In the genomic region with DNA sequence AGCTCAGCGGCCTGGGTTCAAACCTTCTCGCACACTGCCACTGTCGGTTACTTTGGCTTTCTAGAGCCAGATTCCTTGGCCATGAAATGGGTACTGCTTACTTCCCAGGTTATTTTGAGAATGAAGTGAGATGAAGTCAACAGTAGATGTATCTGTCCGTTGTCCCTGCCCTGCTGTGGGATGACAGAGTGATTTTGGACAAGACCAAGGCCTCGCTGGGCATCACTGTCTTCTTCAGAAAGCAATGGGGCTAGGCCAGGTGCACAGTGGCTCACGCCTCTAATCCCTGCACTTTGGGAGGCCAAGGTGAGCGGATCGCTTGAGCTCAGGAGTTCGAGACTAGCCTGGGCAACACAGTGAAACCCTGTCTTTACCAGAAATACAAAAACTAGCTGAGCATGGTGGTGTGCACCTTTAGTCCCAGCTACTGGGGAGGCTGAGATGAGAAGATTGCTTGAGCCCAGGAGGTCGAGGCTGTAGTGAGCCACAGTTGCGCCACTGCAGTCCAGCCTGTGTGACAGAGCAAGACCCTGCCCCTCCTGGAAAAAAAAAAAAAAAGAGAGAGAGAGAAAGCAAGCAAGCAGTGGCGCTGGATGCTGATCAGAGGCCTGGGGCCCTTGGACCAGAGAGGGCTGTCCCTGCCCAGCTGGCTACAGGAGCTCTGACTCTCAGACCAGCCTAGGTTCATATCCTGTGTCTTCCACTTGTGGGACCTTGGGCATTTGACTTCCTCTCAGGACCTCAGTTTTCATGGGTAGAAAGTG, we compare ENCODE assay signal across 2 cellular contexts.
TF ChIP-seq lines count a peak whose summit lies in the region.

No MANE protein-coding gene starts in this region.

TF ChIP-seq in K562, 482 proteins besides CTCF, POLR2A, EP300 and RAD21 (continues in another document):
- TF ChIP-seq ELF2 (CRISPR knock-in tag; IDR thresholded peaks at IDR 0.05): no peak
- 0 out of 2 replicates have a peak, but pooled peaks have one; percentile 3 for TF ChIP-seq ERF (CRISPR knock-in tag; IDR thresholded peaks at IDR 0.05)
- no peak for TF ChIP-seq NR4A1 (CRISPR knock-in tag; IDR thresholded peaks at IDR 0.05)
- no peak for TF ChIP-seq NR4A1 (tag; IDR thresholded peaks at IDR 0.05)
- TF ChIP-seq FOXM1 (IDR thresholded peaks at IDR 0.05; ENCODE audit: low read depth): no peak
- no peak for TF ChIP-seq FOXM1 (CRISPR knock-in tag; IDR thresholded peaks at IDR 0.05; ENCODE audit: low read depth)
- TF ChIP-seq LEF1 (IDR thresholded peaks at IDR 0.05): no peak
- TF ChIP-seq ZNF384 (IDR thresholded peaks at IDR 0.05; ENCODE audit: low read depth, low read length): peak; percentile 57; the same call in 1 of the 2 replicates
- TF ChIP-seq STAT5A (IDR thresholded peaks at IDR 0.05; ENCODE audit: borderline replicate concordance, low read length): no peak
- TF ChIP-seq CREB1 (IDR thresholded peaks at IDR 0.05): no peak
- no peak for TF ChIP-seq CREB1 (CRISPR knock-in tag; IDR thresholded peaks at IDR 0.05)
- TF ChIP-seq XRCC4 (IDR thresholded peaks at IDR 0.05; ENCODE audit: extremely low read depth, insufficient read depth, insufficient read length): no peak
- TF ChIP-seq ZSCAN29 (IDR thresholded peaks at IDR 0.05): no peak
- TF ChIP-seq, protein P1, sequence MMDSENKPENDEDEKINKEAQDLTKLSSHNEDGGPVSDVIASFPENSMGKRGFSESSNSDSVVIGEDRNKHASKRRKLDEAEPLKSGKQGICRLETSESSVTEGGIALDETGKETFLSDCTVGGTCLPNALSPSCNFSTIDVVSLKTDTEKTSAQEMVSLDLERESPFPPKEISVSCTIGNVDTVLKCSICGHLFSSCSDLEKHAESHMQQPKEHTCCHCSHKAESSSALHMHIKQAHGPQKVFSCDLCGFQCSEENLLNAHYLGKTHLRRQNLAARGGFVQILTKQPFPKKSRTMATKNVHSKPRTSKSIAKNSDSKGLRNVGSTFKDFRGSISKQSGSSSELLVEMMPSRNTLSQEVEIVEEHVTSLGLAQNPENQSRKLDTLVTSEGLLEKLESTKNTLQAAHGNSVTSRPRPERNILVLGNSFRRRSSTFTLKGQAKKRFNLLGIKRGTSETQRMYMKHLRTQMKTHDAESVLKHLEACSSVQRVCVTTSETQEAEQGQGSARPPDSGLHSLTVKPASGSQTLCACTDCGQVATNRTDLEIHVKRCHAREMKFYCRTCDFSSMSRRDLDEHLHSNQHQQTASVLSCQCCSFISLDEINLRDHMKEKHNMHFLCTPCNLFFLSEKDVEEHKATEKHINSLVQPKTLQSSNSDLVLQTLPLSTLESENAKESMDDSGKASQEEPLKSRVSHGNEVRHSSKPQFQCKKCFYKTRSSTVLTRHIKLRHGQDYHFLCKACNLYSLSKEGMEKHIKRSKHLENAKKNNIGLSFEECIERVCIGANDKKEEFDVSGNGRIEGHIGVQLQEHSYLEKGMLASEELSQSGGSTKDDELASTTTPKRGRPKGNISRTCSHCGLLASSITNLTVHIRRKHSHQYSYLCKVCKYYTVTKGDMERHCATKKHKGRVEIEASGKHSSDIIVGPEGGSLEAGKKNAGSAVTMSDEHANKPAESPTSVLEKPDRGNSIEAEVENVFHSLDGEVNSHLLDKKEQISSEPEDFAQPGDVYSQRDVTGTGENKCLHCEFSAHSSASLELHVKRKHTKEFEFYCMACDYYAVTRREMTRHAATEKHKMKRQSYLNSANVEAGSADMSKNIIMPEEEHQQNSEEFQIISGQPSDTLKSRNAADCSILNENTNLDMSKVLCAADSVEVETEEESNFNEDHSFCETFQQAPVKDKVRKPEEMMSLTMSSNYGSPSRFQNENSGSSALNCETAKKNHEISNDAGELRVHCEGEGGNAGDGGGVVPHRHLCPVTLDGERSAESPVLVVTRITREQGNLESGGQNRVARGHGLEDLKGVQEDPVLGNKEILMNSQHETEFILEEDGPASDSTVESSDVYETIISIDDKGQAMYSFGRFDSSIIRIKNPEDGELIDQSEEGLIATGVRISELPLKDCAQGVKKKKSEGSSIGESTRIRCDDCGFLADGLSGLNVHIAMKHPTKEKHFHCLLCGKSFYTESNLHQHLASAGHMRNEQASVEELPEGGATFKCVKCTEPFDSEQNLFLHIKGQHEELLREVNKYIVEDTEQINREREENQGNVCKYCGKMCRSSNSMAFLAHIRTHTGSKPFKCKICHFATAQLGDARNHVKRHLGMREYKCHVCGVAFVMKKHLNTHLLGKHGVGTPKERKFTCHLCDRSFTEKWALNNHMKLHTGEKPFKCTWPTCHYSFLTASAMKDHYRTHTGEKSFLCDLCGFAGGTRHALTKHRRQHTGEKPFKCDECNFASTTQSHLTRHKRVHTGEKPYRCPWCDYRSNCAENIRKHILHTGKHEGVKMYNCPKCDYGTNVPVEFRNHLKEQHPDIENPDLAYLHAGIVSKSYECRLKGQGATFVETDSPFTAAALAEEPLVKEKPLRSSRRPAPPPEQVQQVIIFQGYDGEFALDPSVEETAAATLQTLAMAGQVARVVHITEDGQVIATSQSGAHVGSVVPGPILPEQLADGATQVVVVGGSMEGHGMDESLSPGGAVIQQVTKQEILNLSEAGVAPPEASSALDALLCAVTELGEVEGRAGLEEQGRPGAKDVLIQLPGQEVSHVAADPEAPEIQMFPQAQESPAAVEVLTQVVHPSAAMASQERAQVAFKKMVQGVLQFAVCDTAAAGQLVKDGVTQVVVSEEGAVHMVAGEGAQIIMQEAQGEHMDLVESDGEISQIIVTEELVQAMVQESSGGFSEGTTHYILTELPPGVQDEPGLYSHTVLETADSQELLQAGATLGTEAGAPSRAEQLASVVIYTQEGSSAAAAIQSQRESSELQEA (IDR thresholded peaks at IDR 0.05; ENCODE audit: low read depth): no peak
- TF ChIP-seq, protein P2, sequence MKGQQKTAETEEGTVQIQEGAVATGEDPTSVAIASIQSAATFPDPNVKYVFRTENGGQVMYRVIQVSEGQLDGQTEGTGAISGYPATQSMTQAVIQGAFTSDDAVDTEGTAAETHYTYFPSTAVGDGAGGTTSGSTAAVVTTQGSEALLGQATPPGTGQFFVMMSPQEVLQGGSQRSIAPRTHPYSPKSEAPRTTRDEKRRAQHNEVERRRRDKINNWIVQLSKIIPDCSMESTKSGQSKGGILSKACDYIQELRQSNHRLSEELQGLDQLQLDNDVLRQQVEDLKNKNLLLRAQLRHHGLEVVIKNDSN (CRISPR knock-in tag; IDR thresholded peaks at IDR 0.05): peak; percentile 33; the same call in 1 of the 2 replicates
- TF ChIP-seq L3MBTL2 (IDR thresholded peaks at IDR 0.05): no peak
- TF ChIP-seq, protein P3, sequence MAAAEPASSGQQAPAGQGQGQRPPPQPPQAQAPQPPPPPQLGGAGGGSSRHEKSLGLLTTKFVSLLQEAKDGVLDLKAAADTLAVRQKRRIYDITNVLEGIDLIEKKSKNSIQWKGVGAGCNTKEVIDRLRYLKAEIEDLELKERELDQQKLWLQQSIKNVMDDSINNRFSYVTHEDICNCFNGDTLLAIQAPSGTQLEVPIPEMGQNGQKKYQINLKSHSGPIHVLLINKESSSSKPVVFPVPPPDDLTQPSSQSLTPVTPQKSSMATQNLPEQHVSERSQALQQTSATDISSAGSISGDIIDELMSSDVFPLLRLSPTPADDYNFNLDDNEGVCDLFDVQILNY (CRISPR knock-in tag; IDR thresholded peaks at IDR 0.05): no peak

TF ChIP-seq in liver, 16 proteins besides CTCF, POLR2A, EP300 and RAD21:
- TF ChIP-seq, protein P4, sequence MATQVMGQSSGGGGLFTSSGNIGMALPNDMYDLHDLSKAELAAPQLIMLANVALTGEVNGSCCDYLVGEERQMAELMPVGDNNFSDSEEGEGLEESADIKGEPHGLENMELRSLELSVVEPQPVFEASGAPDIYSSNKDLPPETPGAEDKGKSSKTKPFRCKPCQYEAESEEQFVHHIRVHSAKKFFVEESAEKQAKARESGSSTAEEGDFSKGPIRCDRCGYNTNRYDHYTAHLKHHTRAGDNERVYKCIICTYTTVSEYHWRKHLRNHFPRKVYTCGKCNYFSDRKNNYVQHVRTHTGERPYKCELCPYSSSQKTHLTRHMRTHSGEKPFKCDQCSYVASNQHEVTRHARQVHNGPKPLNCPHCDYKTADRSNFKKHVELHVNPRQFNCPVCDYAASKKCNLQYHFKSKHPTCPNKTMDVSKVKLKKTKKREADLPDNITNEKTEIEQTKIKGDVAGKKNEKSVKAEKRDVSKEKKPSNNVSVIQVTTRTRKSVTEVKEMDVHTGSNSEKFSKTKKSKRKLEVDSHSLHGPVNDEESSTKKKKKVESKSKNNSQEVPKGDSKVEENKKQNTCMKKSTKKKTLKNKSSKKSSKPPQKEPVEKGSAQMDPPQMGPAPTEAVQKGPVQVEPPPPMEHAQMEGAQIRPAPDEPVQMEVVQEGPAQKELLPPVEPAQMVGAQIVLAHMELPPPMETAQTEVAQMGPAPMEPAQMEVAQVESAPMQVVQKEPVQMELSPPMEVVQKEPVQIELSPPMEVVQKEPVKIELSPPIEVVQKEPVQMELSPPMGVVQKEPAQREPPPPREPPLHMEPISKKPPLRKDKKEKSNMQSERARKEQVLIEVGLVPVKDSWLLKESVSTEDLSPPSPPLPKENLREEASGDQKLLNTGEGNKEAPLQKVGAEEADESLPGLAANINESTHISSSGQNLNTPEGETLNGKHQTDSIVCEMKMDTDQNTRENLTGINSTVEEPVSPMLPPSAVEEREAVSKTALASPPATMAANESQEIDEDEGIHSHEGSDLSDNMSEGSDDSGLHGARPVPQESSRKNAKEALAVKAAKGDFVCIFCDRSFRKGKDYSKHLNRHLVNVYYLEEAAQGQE (IDR thresholded peaks at IDR 0.05): no peak
- TF ChIP-seq NR2F2 (IDR thresholded peaks at IDR 0.05): no peak
- no peak for TF ChIP-seq GABPA (IDR thresholded peaks at IDR 0.05 in 1 of 2, conservative IDR thresholded peaks at IDR 0.05 in 1 of 2)
- no peak for TF ChIP-seq HNF4G (IDR thresholded peaks at IDR 0.05)
- TF ChIP-seq, protein P5, sequence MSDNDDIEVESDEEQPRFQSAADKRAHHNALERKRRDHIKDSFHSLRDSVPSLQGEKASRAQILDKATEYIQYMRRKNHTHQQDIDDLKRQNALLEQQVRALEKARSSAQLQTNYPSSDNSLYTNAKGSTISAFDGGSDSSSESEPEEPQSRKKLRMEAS (IDR thresholded peaks at IDR 0.05): no peak
- TF ChIP-seq SP1 (IDR thresholded peaks at IDR 0.05): no peak
- TF ChIP-seq, protein P6, sequence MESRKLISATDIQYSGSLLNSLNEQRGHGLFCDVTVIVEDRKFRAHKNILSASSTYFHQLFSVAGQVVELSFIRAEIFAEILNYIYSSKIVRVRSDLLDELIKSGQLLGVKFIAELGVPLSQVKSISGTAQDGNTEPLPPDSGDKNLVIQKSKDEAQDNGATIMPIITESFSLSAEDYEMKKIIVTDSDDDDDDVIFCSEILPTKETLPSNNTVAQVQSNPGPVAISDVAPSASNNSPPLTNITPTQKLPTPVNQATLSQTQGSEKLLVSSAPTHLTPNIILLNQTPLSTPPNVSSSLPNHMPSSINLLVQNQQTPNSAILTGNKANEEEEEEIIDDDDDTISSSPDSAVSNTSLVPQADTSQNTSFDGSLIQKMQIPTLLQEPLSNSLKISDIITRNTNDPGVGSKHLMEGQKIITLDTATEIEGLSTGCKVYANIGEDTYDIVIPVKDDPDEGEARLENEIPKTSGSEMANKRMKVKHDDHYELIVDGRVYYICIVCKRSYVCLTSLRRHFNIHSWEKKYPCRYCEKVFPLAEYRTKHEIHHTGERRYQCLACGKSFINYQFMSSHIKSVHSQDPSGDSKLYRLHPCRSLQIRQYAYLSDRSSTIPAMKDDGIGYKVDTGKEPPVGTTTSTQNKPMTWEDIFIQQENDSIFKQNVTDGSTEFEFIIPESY (IDR thresholded peaks at IDR 0.05): no peak
- no peak for TF ChIP-seq FOXA1 (IDR thresholded peaks at IDR 0.05)
TF ChIP-seq in liver: peak in this region for 0.
